Comparison of ENCODE assay signal across 7 cellular contexts in the genomic region with DNA sequence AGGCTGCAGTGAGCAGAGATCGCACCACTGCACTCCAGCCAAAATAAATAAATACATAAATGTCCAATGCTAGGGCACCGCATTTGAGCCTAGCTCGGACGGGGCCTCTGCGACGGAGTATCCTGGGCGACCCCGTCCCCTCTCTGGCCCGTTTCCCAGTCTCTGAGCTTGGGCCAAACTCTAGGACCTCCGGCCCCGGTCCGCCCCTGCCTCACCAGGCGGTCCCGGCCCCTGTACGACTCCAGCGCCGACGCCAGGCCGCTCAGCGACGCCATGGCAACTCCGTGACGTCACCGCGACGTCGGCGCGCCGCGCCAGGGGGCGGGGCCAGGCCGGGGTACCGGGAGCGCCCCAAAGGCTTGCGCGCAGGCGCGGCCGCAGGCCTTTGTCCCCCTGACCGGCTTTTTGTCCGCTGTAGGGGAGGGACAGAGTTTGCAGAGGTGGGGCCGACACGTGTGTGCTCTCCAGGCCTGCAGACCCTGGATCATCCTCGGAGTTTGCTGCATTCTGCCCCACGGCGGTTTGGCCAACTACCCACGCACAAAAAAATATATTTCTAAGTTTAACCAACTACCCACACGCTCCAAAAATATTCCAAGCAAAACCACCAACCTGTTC. TPM values are rescaled to one million over a fixed set of nuclear protein-coding genes. Genes with fewer than 3 reads are reported as not detected.
A peak's percentile ranks its signal among the peaks of the same experiment; 100 is the strongest.
DNase-seq lines count a peak whose midpoint lies in the region; ATAC-seq and TF ChIP-seq lines count a peak whose summit lies in the region.

A gene (minus strand): TSS at position 300 of the 618 bp plus-strand sequence. CDS start 25 bp downstream, at position 275.

- peaks cover 33% of the 10 kb centered on the region in 2 donors for H3K4me1 Mint-ChIP-seq in natural killer cell treated with Interleukin-12 subunit alpha and Interleukin-12 subunit beta and Interleukin-15 and Interleukin-18, amount 100 ng/mL, for 72 hours (ENCODE audit: low read depth in 2 of 2)

- no peaks in the 10 kb centered on the region for H3K36me3 Mint-ChIP-seq in natural killer cell treated with Interleukin-12 subunit alpha and Interleukin-12 subunit beta and Interleukin-15 and Interleukin-18, amount 100 ng/mL, for 72 hours

- peak; percentile 64 for DNase-seq in HT1080 (ENCODE audit: low read depth)
- peak; percentile 87 to 96 (median 96) for DNase-seq in Peyer's patch
- DNase-seq in activated T-helper 9 cell treated with anti-CD3 and anti-CD28 coated beads, Interleukin-2, amount 50 U/mL, for 16 hours (ENCODE audit: low read depth) = peak; percentile 88
- peak; percentile 89 for DNase-seq in fibroblast of pulmonary artery (ENCODE audit: low read depth)
- peak; percentile 93 for DNase-seq in natural killer cell treated with Interleukin-12 subunit alpha and Interleukin-12 subunit beta and Interleukin-15 and Interleukin-18, amount 100 ng/mL, for 72 hours (ENCODE audit: low spot score)
- peak; percentile 76 to 90 (median 87) for DNase-seq in stimulated activated naive CD4-positive, alpha-beta T cell (lab: John Stamatoyannopoulos, UW)

- H3K9me3 Mint-ChIP-seq in natural killer cell treated with Interleukin-12 subunit alpha and Interleukin-12 subunit beta and Interleukin-15 and Interleukin-18, amount 100 ng/mL, for 72 hours = no peaks in the 10 kb centered on the region

- H3K27me3 ChIP-seq in Peyer's patch = no peaks in the 10 kb centered on the region

- H3K4me3 Mint-ChIP-seq in natural killer cell treated with Interleukin-12 subunit alpha and Interleukin-12 subunit beta and Interleukin-15 and Interleukin-18, amount 100 ng/mL, for 72 hours = peak within 1 kb of the TSS; percentile 86

- H3K27me3 Mint-ChIP-seq in natural killer cell treated with Interleukin-12 subunit alpha and Interleukin-12 subunit beta and Interleukin-15 and Interleukin-18, amount 100 ng/mL, for 72 hours = no peaks in the 10 kb centered on the region

- H3K27ac ChIP-seq in Peyer's patch = peak within 1 kb of the TSS; percentile 65 to 93 (median 79)

- peak; percentile 81 for ATAC-seq in GM18867 (IDR thresholded peaks at IDR 0.05; ENCODE audit: unreplicated experiment)
- ATAC-seq in natural killer cell treated with Interleukin-12 subunit alpha and Interleukin-12 subunit beta and Interleukin-15 and Interleukin-18, amount 100 ng/mL, for 72 hours = peak; percentile 89 to 90

- peak within 1 kb of the TSS; percentile 66 to 88 for H3K27ac Mint-ChIP-seq in natural killer cell treated with Interleukin-12 subunit alpha and Interleukin-12 subunit beta and Interleukin-15 and Interleukin-18, amount 100 ng/mL, for 72 hours

- H3K4me3 ChIP-seq in Peyer's patch (peak within 1 kb of the TSS; percentile 40 to 75 (median 54)), fibroblast of pulmonary artery (replicated peaks; ENCODE audit: low read depth, low read length) (peak within 1 kb of the TSS; percentile 64)

- H3K4me1 ChIP-seq in Peyer's patch = peaks cover 0 to 10% (median 0%) of the 10 kb centered on the region in 4 donors

- no peaks in the 10 kb centered on the region for H3K36me3 ChIP-seq in Peyer's patch

- peak; percentile 68 to 90 for TF ChIP-seq POLR2A in Peyer's patch (IDR thresholded peaks at IDR 0.05)

- H3K9me3 ChIP-seq in Peyer's patch = no peaks in the 10 kb centered on the region

- peak in 1 of 6 experiments; percentile 9 for TF ChIP-seq CTCF in Peyer's patch (IDR thresholded peaks at IDR 0.05)
- TF ChIP-seq CTCF in fibroblast of pulmonary artery (IDR thresholded peaks at IDR 0.05; ENCODE audit: low read length, missing control alignments) = no peak

RNA-seq across cellular contexts. Expression of the gene that starts here (rescaled TPM):
- total RNA-seq in HT1080 (2014; rRNA removed; shearing (Covaris generic)) = not detected in 2 replicates
- 0.73 and 3.1 TPM in 2 replicates for polyA plus RNA-seq in HT1080 (2015; cell fraction: cytosol; rRNA removed)
- polyA plus RNA-seq in HT1080 (2015; cell fraction: nucleus; rRNA removed) = 1.3 and 2.1 TPM in 2 replicates
- total RNA-seq in Peyer's patch = 10 to 100 TPM in 2 of 4 donors, 1 to 10 TPM in 1, not detected in 1; 8.2 to 14.3 (median 10.3) TPM
- 1 to 10 TPM; 1.2 to 1.4 TPM for total RNA-seq in natural killer cell treated with Interleukin-12 subunit alpha and Interleukin-12 subunit beta and Interleukin-15 and Interleukin-18, amount 100 ng/mL, for 72 hours

Comparison
In these comparisons a context has a peak if more than half of its experiments do, and no peak if none do; other contexts are left out.
1. Peak in every context shown above with its lines: DNase-seq, ATAC-seq, H3K4me3 ChIP-seq and H3K27ac ChIP-seq.